ENCODE assay signal across 11 cellular contexts in genomic region chr7:45217358-45217757, GRCh38. TPM values are rescaled to one million over a fixed set of nuclear protein-coding genes. Genes with fewer than 3 reads are reported as not detected.
DNase-seq lines count a peak whose midpoint lies in the region; ATAC-seq and TF ChIP-seq lines count a peak whose summit lies in the region.
"Had no signal": no experiment of that assay in that cellular context is flagged by ENCODE, and none has a peak within 500 bp of the region (broad histone marks: within the 10 kb centered on the region; RNA-seq: fewer than 3 reads in every experiment).

No MANE protein-coding gene starts in this region.

- peaks cover 6% of the 10 kb centered on the region for H3K4me1 Mint-ChIP-seq in MCF 10A (ENCODE audit: insufficient read depth, unreplicated experiment)
- H3K4me1 Mint-ChIP-seq in stimulated activated memory B cell treated with anti-CD40 and anti-IgM and Interleukin-4, amounts not matched to agents 10 μg/mL and 1 μg/mL and 100 μg/mL, for 72 hours = no peaks in the 10 kb centered on the region
- H3K4me1 Mint-ChIP-seq in stimulated activated naive CD8-positive, alpha-beta T cell treated with anti-CD3 and anti-CD28 coated beads, Interleukin-15, amount 100 ng/mL, for 72 hours = peaks cover 10% of the 10 kb centered on the region
- H3K4me1 Mint-ChIP-seq in activated naive CD4-positive, alpha-beta T cell treated with anti-CD3 and anti-CD28 coated beads, Interleukin-2, amount 10 ng/mL, durations not matched to agents 7 days and 5 days = no peaks in the 10 kb centered on the region

- DNase-seq in MCF 10A (ENCODE audit: unreplicated experiment) (peak; percentile 13), breast epithelium (ENCODE audit: low spot score in 2 of 2) (no peak), RKO (ENCODE audit: low spot score) (peak; percentile 12), fibroblast of the aortic adventitia (ENCODE audit: low read depth) (no peak), DMS153 treated with DMSO at 0.1 percent for 48 hours (lab: John Stamatoyannopoulos, UW; ENCODE audit: unreplicated experiment) (no peak)
- DNase-seq in stimulated activated naive CD8-positive, alpha-beta T cell treated with anti-CD3 and anti-CD28 coated beads, Interleukin-15, amount 100 ng/mL, for 72 hours = no peak
- DNase-seq in activated naive CD4-positive, alpha-beta T cell treated with anti-CD3 and anti-CD28 coated beads, Interleukin-2, amount 10 ng/mL, durations not matched to agents 7 days and 5 days = no peak
- DNase-seq: activated CD4-positive, alpha-beta T cell treated with anti-CD3 and anti-CD28 coated beads, Interleukin-2, amount 50 U/mL, for 4 hours; C1 segment of cervical spinal cord; NCI-H526 treated with DMSO at 0.1 percent for 48 hours had no signal

- CTCF ChIA-PET in MCF 10A (lab: Yijun Ruan, JAX) = interaction anchor here (0.6 to 2.2 kb wide), 4 partner anchors 8 to 311 kb away, joined by 3 to 10 read pairs (median 4); no protein-coding TSS in a partner anchor
- CTCF ChIA-PET in activated naive CD4-positive, alpha-beta T cell treated with anti-CD3 and anti-CD28 coated beads, Interleukin-2, amount 10 ng/mL, durations not matched to agents 7 days and 5 days (lab: Charles Lee) = interaction anchor here (0.9 to 1.3 kb wide), 4 partner anchors 42 to 61 kb away, joined by 3 to 4 read pairs (median 3); no protein-coding TSS in a partner anchor

- TF ChIP-seq CTCF in MCF 10A (IDR thresholded peaks at IDR 0.05; ENCODE audit: unreplicated experiment) (peak; percentile 33), breast epithelium (IDR thresholded peaks at IDR 0.05) (no peak), fibroblast of the aortic adventitia (IDR thresholded peaks at IDR 0.05; ENCODE audit: insufficient read depth, low read length) (peak; percentile 25)

- no peak overlapping the region for H3K27ac Mint-ChIP-seq in MCF 10A (ENCODE audit: low read depth, unreplicated experiment)
- no peak overlapping the region for H3K27ac Mint-ChIP-seq in stimulated activated memory B cell treated with anti-CD40 and anti-IgM and Interleukin-4, amounts not matched to agents 10 μg/mL and 1 μg/mL and 100 μg/mL, for 72 hours
- no peak overlapping the region for H3K27ac Mint-ChIP-seq in stimulated activated naive CD8-positive, alpha-beta T cell treated with anti-CD3 and anti-CD28 coated beads, Interleukin-15, amount 100 ng/mL, for 72 hours
- H3K27ac Mint-ChIP-seq in activated naive CD4-positive, alpha-beta T cell treated with anti-CD3 and anti-CD28 coated beads, Interleukin-2, amount 10 ng/mL, durations not matched to agents 7 days and 5 days = no peak overlapping the region

- H3K9me3 ChIP-seq in breast epithelium = no peaks in the 10 kb centered on the region

- intact Hi-C loops in MCF 10A (cut with micrococcal nuclease) = no loop called here
- intact Hi-C loops in breast epithelium (cut with DNase I; ENCODE audit: low total_unique reads) = no loop called here

- BruUV-seq in MCF 10A (replicated peaks; lab: Mats Ljungman, UMichigan) = no TSS peak

- peaks cover 0 to 18% of the 10 kb centered on the region in 2 donors for H3K27me3 ChIP-seq in breast epithelium

- no peaks in the 10 kb centered on the region for H3K36me3 Mint-ChIP-seq in MCF 10A (ENCODE audit: insufficient read depth, unreplicated experiment)
- no peaks in the 10 kb centered on the region for H3K36me3 Mint-ChIP-seq in stimulated activated memory B cell treated with anti-CD40 and anti-IgM and Interleukin-4, amounts not matched to agents 10 μg/mL and 1 μg/mL and 100 μg/mL, for 72 hours
- no peaks in the 10 kb centered on the region for H3K36me3 Mint-ChIP-seq in activated naive CD4-positive, alpha-beta T cell treated with anti-CD3 and anti-CD28 coated beads, Interleukin-2, amount 10 ng/mL, durations not matched to agents 7 days and 5 days

- no peak overlapping the region for H3K4me3 Mint-ChIP-seq in MCF 10A (ENCODE audit: unreplicated experiment)
- no peak overlapping the region for H3K4me3 Mint-ChIP-seq in stimulated activated memory B cell treated with anti-CD40 and anti-IgM and Interleukin-4, amounts not matched to agents 10 μg/mL and 1 μg/mL and 100 μg/mL, for 72 hours
- H3K4me3 Mint-ChIP-seq in stimulated activated naive CD8-positive, alpha-beta T cell treated with anti-CD3 and anti-CD28 coated beads, Interleukin-15, amount 100 ng/mL, for 72 hours = no peak overlapping the region
- no peak overlapping the region for H3K4me3 Mint-ChIP-seq in activated naive CD4-positive, alpha-beta T cell treated with anti-CD3 and anti-CD28 coated beads, Interleukin-2, amount 10 ng/mL, durations not matched to agents 7 days and 5 days

- POLR2A ChIA-PET in MCF 10A (lab: Yijun Ruan, JAX) = no interaction called here

- peaks cover 85% of the 10 kb centered on the region for H3K27me3 Mint-ChIP-seq in MCF 10A (ENCODE audit: insufficient read depth, unreplicated experiment)
- peaks cover 80% of the 10 kb centered on the region for H3K27me3 Mint-ChIP-seq in stimulated activated memory B cell treated with anti-CD40 and anti-IgM and Interleukin-4, amounts not matched to agents 10 μg/mL and 1 μg/mL and 100 μg/mL, for 72 hours
- H3K27me3 Mint-ChIP-seq in stimulated activated naive CD8-positive, alpha-beta T cell treated with anti-CD3 and anti-CD28 coated beads, Interleukin-15, amount 100 ng/mL, for 72 hours = peaks cover 85% of the 10 kb centered on the region
- peaks cover 79% of the 10 kb centered on the region for H3K27me3 Mint-ChIP-seq in activated naive CD4-positive, alpha-beta T cell treated with anti-CD3 and anti-CD28 coated beads, Interleukin-2, amount 10 ng/mL, durations not matched to agents 7 days and 5 days

- no peaks in the 10 kb centered on the region for H3K36me3 ChIP-seq in breast epithelium

- H3K4me3 ChIP-seq in breast epithelium = no peak overlapping the region
- no peak overlapping the region for H3K4me3 ChIP-seq in fibroblast of the aortic adventitia (ENCODE audit: low read depth, low read length)

- no peak overlapping the region for H3K27ac ChIP-seq in breast epithelium

- TF ChIP-seq POLR2A in breast epithelium (IDR thresholded peaks at IDR 0.05) = no peak

- H3K4me1 ChIP-seq in breast epithelium = no peaks in the 10 kb centered on the region

- peak; percentile 14 for ATAC-seq in stimulated activated memory B cell treated with anti-CD40 and anti-IgM and Interleukin-4, amounts not matched to agents 10 μg/mL and 1 μg/mL and 100 μg/mL, for 72 hours
- ATAC-seq in stimulated activated naive CD8-positive, alpha-beta T cell treated with anti-CD3 and anti-CD28 coated beads, Interleukin-15, amount 100 ng/mL, for 72 hours = no peak

- H3K9me3 Mint-ChIP-seq in MCF 10A (ENCODE audit: unreplicated experiment) = no peaks in the 10 kb centered on the region
- H3K9me3 Mint-ChIP-seq in stimulated activated memory B cell treated with anti-CD40 and anti-IgM and Interleukin-4, amounts not matched to agents 10 μg/mL and 1 μg/mL and 100 μg/mL, for 72 hours = no peaks in the 10 kb centered on the region
- no peaks in the 10 kb centered on the region for H3K9me3 Mint-ChIP-seq in stimulated activated naive CD8-positive, alpha-beta T cell treated with anti-CD3 and anti-CD28 coated beads, Interleukin-15, amount 100 ng/mL, for 72 hours
- H3K9me3 Mint-ChIP-seq in activated naive CD4-positive, alpha-beta T cell treated with anti-CD3 and anti-CD28 coated beads, Interleukin-2, amount 10 ng/mL, durations not matched to agents 7 days and 5 days = no peaks in the 10 kb centered on the region

RNA-seq across cellular contexts. Expression of gene RAMP3, which starts 59.8 kb away (rescaled TPM):
- total RNA-seq in MCF 10A (2022) (not detected in 2 replicates), breast epithelium (100 to 1,000 TPM in 1 of 3 donors, 10 to 100 TPM in 2; 11.7 to 103 (median 76.8) TPM), fibroblast of the aortic adventitia (ENCODE audit: low replicate concordance) (not detected in 2 replicates)

Comparison
In these comparisons a context has a peak if more than half of its experiments do, and no peak if none do; other contexts are left out.
1. DNase-seq: peak in MCF 10A (single experiment) and RKO (single experiment); none in breast epithelium (0 of 2), fibroblast of the aortic adventitia (single experiment), stimulated activated naive CD8-positive, alpha-beta T cell treated with anti-CD3 and anti-CD28 coated beads, Interleukin-15, amount 100 ng/mL, for 72 hours (0 of 2), activated naive CD4-positive, alpha-beta T cell treated with anti-CD3 and anti-CD28 coated beads, Interleukin-2, amount 10 ng/mL, durations not matched to agents 7 days and 5 days (single experiment) and DMS153 treated with DMSO at 0.1 percent for 48 hours (single experiment).
2. CTCF ChIP-seq: peak in MCF 10A (single experiment) and fibroblast of the aortic adventitia (single experiment); none in breast epithelium (0 of 3).
3. RNA of gene RAMP3, which starts 59.8 kb away (total RNA-seq): 11.7 to 103 TPM in breast epithelium; not detected in MCF 10A and not detected in fibroblast of the aortic adventitia; every median in the first group is over 10 times any median in the second.